In genomic region chrX:50594788-50595187, GRCh38 we compare ENCODE assay signal across 28 cellular contexts.
DNase-seq lines count a peak whose midpoint lies in the region; ATAC-seq, FAIRE-seq and TF ChIP-seq lines count a peak whose summit lies in the region.
"Had no signal": no experiment of that assay in that cellular context is flagged by ENCODE, and none has a peak within 500 bp of the region (broad histone marks: within the 10 kb centered on the region; RNA-seq: fewer than 3 reads in every experiment).

No MANE protein-coding gene starts in this region.

- peak overlapping the region in 1 of 4 experiments; percentile 37; a peak in 1 of 8 replicates for H3K4me3 ChIP-seq in H1 (ENCODE audit: extremely low read depth in 1 of 4, insufficient read depth in 2 of 4, low read depth in 3 of 4, low read length in 4 of 4)
- H3K4me3 ChIP-seq in neuronal stem cell (ENCODE audit: low read length in 2 of 2), result no peak overlapping the region
- H3K4me3 ChIP-seq: adrenal gland; BLaER1 treated with 17β-estradiol and CSF1 and Interleukin-3, amounts not matched to agents 10 nM and 100 nM; SJSA1 had no signal

- H3K4me1 Mint-ChIP-seq in H9, result peaks cover 15 to 21% of the 10 kb centered on the region in 2 experiments
- H3K4me1 Mint-ChIP-seq: activated B cell treated with CpG ODN at 0.5 μM for 24 hours, brain had no signal

- peaks cover 14% of the 10 kb centered on the region for H3K4me1 ChIP-seq in H9 (ENCODE audit: insufficient read depth, low read length)
- H3K4me1 ChIP-seq in H1 (replicated peaks in 1 of 4; ENCODE audit: control insufficient read depth in 3 of 4, insufficient read depth in 4 of 4, low read length in 3 of 4), result peaks cover 0 to 13% (median 7%) of the 10 kb centered on the region in 4 experiments; a peak in 5 of 7 replicates
- H3K4me1 ChIP-seq in neuronal stem cell (ENCODE audit: control insufficient read depth in 2 of 2, insufficient read depth in 1 of 2, low read depth in 1 of 2, low read length in 2 of 2), result peaks cover 6 to 9% of the 10 kb centered on the region in 2 donors
- H3K4me1 ChIP-seq: adrenal gland; BLaER1 treated with 17β-estradiol and CSF1 and Interleukin-3, amounts not matched to agents 10 nM and 100 nM; foreskin keratinocyte had no signal

- CTCF ChIA-PET in H1 (lab: Charles Lee; ENCODE audit: partially characterized antibody), result interaction anchor here (0.6 to 1.1 kb wide), 3 partner anchors 13 to 899 kb away, joined by 3 to 4 read pairs (median 4); no protein-coding TSS in a partner anchor

- H3K9me3 Mint-ChIP-seq in H9, result peaks cover 66 to 68% of the 10 kb centered on the region in 2 experiments
- H3K9me3 Mint-ChIP-seq: activated B cell treated with CpG ODN at 0.5 μM for 24 hours; activated naive CD4-positive, alpha-beta T cell treated with anti-CD3 and anti-CD28 coated beads for 36 hours; brain; type B pancreatic cell had no signal

- no peaks in the 10 kb centered on the region for H4K20me1 ChIP-seq in H9 (ENCODE audit: control insufficient read depth, insufficient read depth, insufficient read length)
- H4K20me1 ChIP-seq in H1 (replicated peaks in 1 of 2; ENCODE audit: control insufficient read depth in 1 of 2, insufficient read depth in 2 of 2, low read length in 2 of 2), result no peaks in the 10 kb centered on the region

- H3K27me3 Mint-ChIP-seq in H9 (ENCODE audit: low read depth), result peaks cover 4% of the 10 kb centered on the region; the same call in 1 of the 2 replicates
- H3K27me3 Mint-ChIP-seq: activated B cell treated with CpG ODN at 0.5 μM for 24 hours, type B pancreatic cell had no signal

- peak overlapping the region; percentile 77 to 97 (median 96); a peak in 6 of 7 replicates for H3K27ac Mint-ChIP-seq in H9
- H3K27ac Mint-ChIP-seq: activated B cell treated with CpG ODN at 0.5 μM for 24 hours; activated naive CD4-positive, alpha-beta T cell treated with anti-CD3 and anti-CD28 coated beads for 36 hours; brain; type B pancreatic cell had no signal

- H2AFZ ChIP-seq in H9 (ENCODE audit: low read length) (no peak overlapping the region), H1 (ENCODE audit: low read length) (no peak overlapping the region), neuronal stem cell (ENCODE audit: low read length) (no peak overlapping the region)

- DNase-seq in H9 (peak; percentile 76), H1 (ENCODE audit: low read depth in 1 of 2, low spot score in 2 of 2) (peak; percentile 55 to 57), iPS DF 4.7 (ENCODE audit: extremely low read depth, low spot score) (peak; percentile 81), pulmonary artery endothelial cell (ENCODE audit: low read depth, low spot score) (peak; percentile 64), neuronal stem cell (ENCODE audit: low spot score) (no peak)
- no peak for DNase-seq in activated naive CD4-positive, alpha-beta T cell (lab: John Stamatoyannopoulos, UW)
- DNase-seq: activated B cell treated with CpG ODN at 0.5 μM for 24 hours; activated naive CD4-positive, alpha-beta T cell treated with anti-CD3 and anti-CD28 coated beads for 36 hours; effector CD4-positive, alpha-beta T cell; erythroblast; foreskin keratinocyte; GDM1; HCEC 1CT; KG1; MM.1S; NCI-H1417 treated with DMSO at 0.1 percent for 48 hours; NCI-H2081; NCI-H2227 treated with DMSO at 0.1 percent for 48 hours; NCI-H526 treated with DMSO at 0.1 percent for 48 hours; small intestine had no signal

- FAIRE-seq in H1 (lab: Jason Lieb, UNC), result peak; percentile 100
- FAIRE-seq: GM19239, RCC 7860, small intestine had no signal

- H3K79me1 ChIP-seq in H9 (ENCODE audit: insufficient read depth, low read depth, low read length, poor library complexity, severe bottlenecking) (no peaks in the 10 kb centered on the region), H1 (ENCODE audit: low read depth, low read length) (no peaks in the 10 kb centered on the region), neuronal stem cell (ENCODE audit: low read depth, low read length) (no peaks in the 10 kb centered on the region)

- no peak for ATAC-seq in GM18505 (IDR thresholded peaks at IDR 0.05; ENCODE audit: unreplicated experiment)
- ATAC-seq: foreskin keratinocyte had no signal

- H3K27ac ChIP-seq in H9 (ENCODE audit: insufficient read length, low read depth, low read length) (peak overlapping the region; percentile 89), H1 (ENCODE audit: low read depth, low read length) (peak overlapping the region; percentile 81), neuronal stem cell (replicated peaks; ENCODE audit: low read length) (no peak overlapping the region)
- H3K27ac ChIP-seq: adrenal gland; BLaER1 treated with 17β-estradiol and CSF1 and Interleukin-3, amounts not matched to agents 10 nM and 100 nM; foreskin keratinocyte; SJSA1 had no signal

- H3K79me2 ChIP-seq in H9 (ENCODE audit: insufficient read depth, low read length) (no peaks in the 10 kb centered on the region), H1 (ENCODE audit: control insufficient read depth in 1 of 2, insufficient read depth in 2 of 2, low read length in 2 of 2) (no peaks in the 10 kb centered on the region)

- H3K36me3 Mint-ChIP-seq in H9 (ENCODE audit: insufficient read depth in 1 of 3, low read depth in 3 of 3), result peaks cover 8 to 16% (median 15%) of the 10 kb centered on the region in 3 experiments; a peak in 6 of 7 replicates
- H3K36me3 Mint-ChIP-seq: brain, type B pancreatic cell had no signal

- H4K8ac ChIP-seq in H9 (replicated peaks; ENCODE audit: insufficient read length, low read depth, low read length) (no peak overlapping the region), H1 (ENCODE audit: extremely low read depth, insufficient read depth, low read length) (peak overlapping the region; percentile 28; the same call in 1 of the 2 replicates), neuronal stem cell (ENCODE audit: low read depth, low read length) (no peak overlapping the region)

- H3K18ac ChIP-seq in H9 (ENCODE audit: insufficient read length, low read depth, low read length), result no peak overlapping the region
- peak overlapping the region; percentile 97 for H3K18ac ChIP-seq in H1 (ENCODE audit: extremely low read depth, low read length)
- no peak overlapping the region for H3K18ac ChIP-seq in neuronal stem cell (ENCODE audit: low read length)

- no peak for TF ChIP-seq CTCF in H9 (conservative IDR thresholded peaks at IDR 0.05)
- no peak for TF ChIP-seq CTCF in H1 (IDR thresholded peaks at IDR 0.05; ENCODE audit: control extremely low read depth in 1 of 3, insufficient read depth in 1 of 3, low read depth in 1 of 3, low read length in 3 of 3)

- H2BK20ac ChIP-seq in H9 (ENCODE audit: low read depth, low read length, poor library complexity, severe bottlenecking) (no peak overlapping the region), H1 (ENCODE audit: low read length) (peak overlapping the region; percentile 95; the same call in 1 of the 2 replicates)

- H3K9me3 ChIP-seq in H9 (ENCODE audit: control insufficient read depth, low read depth, low read length) (no peaks in the 10 kb centered on the region), H1 (ENCODE audit: insufficient read depth in 2 of 2, low read depth in 1 of 2, low read length in 1 of 2) (no peaks in the 10 kb centered on the region), neuronal stem cell (replicated peaks in 1 of 2; ENCODE audit: control insufficient read depth in 2 of 2, insufficient read depth in 1 of 2, low read depth in 1 of 2, low read length in 2 of 2) (no peaks in the 10 kb centered on the region)
- H3K9me3 ChIP-seq: adrenal gland, SJSA1 had no signal

- no peaks in the 10 kb centered on the region for H3K23me2 ChIP-seq in H9 (ENCODE audit: insufficient read length, low read depth, low read length, poor library complexity, severe bottlenecking)
- no peaks in the 10 kb centered on the region for H3K23me2 ChIP-seq in H1 (ENCODE audit: low read depth, low read length)

- POLR2A ChIA-PET in H1 (lab: Charles Lee; ENCODE audit: partially characterized antibody), result interaction anchor here (0.8 to 1.5 kb wide), 4 partner anchors 9 to 165 kb away, joined by 3 to 6 read pairs (median 3); no protein-coding TSS in a partner anchor

- TF ChIP-seq POLR2A in H1 (IDR thresholded peaks at IDR 0.05; ENCODE audit: control extremely low read depth in 1 of 2, low read depth in 2 of 2, low read length in 2 of 2) (no peak), GM18505 (IDR thresholded peaks at IDR 0.05; ENCODE audit: borderline replicate concordance, extremely low read depth, insufficient read depth, insufficient read length) (no peak)

- H4K91ac ChIP-seq in H9 (ENCODE audit: insufficient read length, low read depth, low read length), result no peak overlapping the region
- peak overlapping the region; percentile 92 for H4K91ac ChIP-seq in H1 (replicated peaks; ENCODE audit: insufficient read length, low read length)
- no peak overlapping the region for H4K91ac ChIP-seq in neuronal stem cell (ENCODE audit: low read depth, low read length, poor library complexity)

- H3K4me2 ChIP-seq in H9 (ENCODE audit: insufficient read depth, insufficient read length, low read length) (peak overlapping the region; percentile 40), H1 (ENCODE audit: insufficient read depth in 1 of 2, low read depth in 2 of 2, low read length in 2 of 2) (peak overlapping the region; percentile 52 to 60), neuronal stem cell (ENCODE audit: insufficient read depth, low read length, poor library complexity, severe bottlenecking) (no peak overlapping the region)
- H3K4me2 ChIP-seq: BLaER1 treated with 17β-estradiol and CSF1 and Interleukin-3, amounts not matched to agents 10 nM and 100 nM had no signal

- TF ChIP-seq EP300 in H1 (IDR thresholded peaks at IDR 0.05; ENCODE audit: borderline replicate concordance in 1 of 2, low read depth in 2 of 2, low read length in 2 of 2), result 0 out of 3 replicates have a peak, but pooled peaks of 1 of the 2 experiments have one; percentile 74

- H4K5ac ChIP-seq in H9 (ENCODE audit: insufficient read length, low read depth, low read length) (no peak overlapping the region), H1 (ENCODE audit: insufficient read length, low read depth, low read length) (peak overlapping the region; percentile 71)

- no peak overlapping the region for H3K9ac ChIP-seq in H9 (ENCODE audit: extremely low read depth, insufficient read length, low read length)
- H3K9ac ChIP-seq in H1 (replicated peaks in 1 of 4; ENCODE audit: extremely low read depth in 1 of 4, low read depth in 3 of 4, low read length in 3 of 4), result no peak overlapping the region
- no peak overlapping the region for H3K9ac ChIP-seq in neuronal stem cell (ENCODE audit: low read depth, low read length, poor library complexity)
- H3K9ac ChIP-seq: BLaER1 treated with 17β-estradiol and CSF1 and Interleukin-3, amounts not matched to agents 10 nM and 100 nM had no signal

- no peaks in the 10 kb centered on the region for H3K27me3 ChIP-seq in H9 (ENCODE audit: insufficient read depth, low read length)
- no peaks in the 10 kb centered on the region for H3K27me3 ChIP-seq in H1 (replicated peaks in 1 of 4; ENCODE audit: control insufficient read depth in 3 of 4, extremely low read depth in 1 of 4, insufficient read depth in 3 of 4, low read length in 3 of 4)
- H3K27me3 ChIP-seq in neuronal stem cell (ENCODE audit: control insufficient read depth in 3 of 3, insufficient read depth in 3 of 3, low read depth in 1 of 3, low read length in 3 of 3), result no peaks in the 10 kb centered on the region
- H3K27me3 ChIP-seq: adrenal gland, foreskin keratinocyte, SJSA1 had no signal

- H3T11ph ChIP-seq in H9 (ENCODE audit: low read length), result no peak overlapping the region

- H3K36me3 ChIP-seq in H1 (ENCODE audit: control insufficient read depth in 2 of 4, insufficient read depth in 4 of 4, low read length in 3 of 4) (no peaks in the 10 kb centered on the region), neuronal stem cell (replicated peaks in 1 of 2; ENCODE audit: control insufficient read depth in 2 of 2, insufficient read depth in 2 of 2, low read length in 2 of 2) (no peaks in the 10 kb centered on the region)
- H3K36me3 ChIP-seq: adrenal gland; BLaER1 treated with 17β-estradiol and CSF1 and Interleukin-3, amounts not matched to agents 10 nM and 100 nM; SJSA1 had no signal

- H2BK15ac ChIP-seq in H9 (ENCODE audit: low read depth, low read length) (no peak overlapping the region), H1 (ENCODE audit: low read length) (no peak overlapping the region), neuronal stem cell (ENCODE audit: low read length) (no peak overlapping the region)

- peak overlapping the region; percentile 54 for H2BK5ac ChIP-seq in H9 (ENCODE audit: insufficient read length, low read length)
- H2BK5ac ChIP-seq in H1 (ENCODE audit: low read depth, low read length), result peak overlapping the region; percentile 96
- H2BK5ac ChIP-seq in neuronal stem cell (ENCODE audit: low read length), result no peak overlapping the region

- peak overlapping the region in 1 of 2 experiments; percentile 36; a peak in 2 of 5 replicates for H3K4me3 Mint-ChIP-seq in H9
- H3K4me3 Mint-ChIP-seq: activated B cell treated with CpG ODN at 0.5 μM for 24 hours; activated naive CD4-positive, alpha-beta T cell treated with anti-CD3 and anti-CD28 coated beads for 36 hours; brain; type B pancreatic cell had no signal

- H3K23ac ChIP-seq in H9 (ENCODE audit: insufficient read length, low read depth, low read length), result no peak overlapping the region
- H3K23ac ChIP-seq in H1 (ENCODE audit: insufficient read length), result no peak overlapping the region
- no peak overlapping the region for H3K23ac ChIP-seq in neuronal stem cell (ENCODE audit: low read depth, low read length, poor library complexity)

- no peak overlapping the region for H3K14ac ChIP-seq in H9 (ENCODE audit: insufficient read depth, low read length)
- no peak overlapping the region for H3K14ac ChIP-seq in H1 (ENCODE audit: insufficient read length)
- no peak overlapping the region for H3K14ac ChIP-seq in neuronal stem cell (ENCODE audit: low read length)

- H2BK12ac ChIP-seq in H9 (ENCODE audit: insufficient read length, low read depth, low read length) (peak overlapping the region; percentile 92), H1 (ENCODE audit: low read depth, low read length) (peak overlapping the region; percentile 68; the same call in 1 of the 2 replicates), neuronal stem cell (ENCODE audit: low read length) (no peak overlapping the region)

- H3K4ac ChIP-seq in H9 (ENCODE audit: low read depth, low read length) (no peak overlapping the region), H1 (replicated peaks; ENCODE audit: insufficient read length, low read depth, low read length) (peak overlapping the region; percentile 46), neuronal stem cell (ENCODE audit: low read length) (no peak overlapping the region)

- no peak overlapping the region for H2BK120ac ChIP-seq in H9 (ENCODE audit: low read depth, low read length, poor library complexity, severe bottlenecking)
- H2BK120ac ChIP-seq in H1 (replicated peaks; ENCODE audit: low read depth, low read length), result peak overlapping the region; percentile 82
- no peak overlapping the region for H2BK120ac ChIP-seq in neuronal stem cell (ENCODE audit: low read depth, low read length)

- H3K56ac ChIP-seq in H9 (ENCODE audit: insufficient read length, low read depth, low read length), result no peak overlapping the region
- peak overlapping the region; percentile 43 for H3K56ac ChIP-seq in H1 (replicated peaks; ENCODE audit: insufficient read length, low read depth, low read length)

- TF ChIP-seq RAD21 in H1 (IDR thresholded peaks at IDR 0.05 in 1 of 2, conservative IDR thresholded peaks at IDR 0.05 in 1 of 2; ENCODE audit: low read depth in 2 of 2, low read length in 2 of 2), result no peak

- H2AK5ac ChIP-seq in H9 (ENCODE audit: insufficient read length, low read length), result peak overlapping the region; percentile 19
- H2AK5ac ChIP-seq in H1 (ENCODE audit: low read depth, low read length), result no peak overlapping the region; the same call in 1 of the 2 replicates
- no peak overlapping the region for H2AK5ac ChIP-seq in neuronal stem cell (ENCODE audit: low read depth, low read length)

Comparison
In these comparisons a context has a peak if more than half of its experiments do, and no peak if none do; other contexts are left out.
1. DNase-seq: peak in H9 (single experiment), H1 (2 of 2), iPS DF 4.7 (single experiment) and pulmonary artery endothelial cell (single experiment); none in activated naive CD4-positive, alpha-beta T cell (0 of 4) and neuronal stem cell (single experiment).